8 cellular contexts compared by ENCODE assay signal in genomic region chr14:63543826-63544320, GRCh38. TPM values are rescaled to one million over a fixed set of nuclear protein-coding genes. Genes with fewer than 3 reads are reported as not detected.
A peak's percentile ranks its signal among the peaks of the same experiment; 100 is the strongest.
DNase-seq lines count a peak whose midpoint lies in the region; ATAC-seq and TF ChIP-seq lines count a peak whose summit lies in the region.

No MANE protein-coding gene starts in this region.

- CTCF ChIA-PET in RWPE1 (lab: Yijun Ruan, JAX) = interaction anchor here (0.5 to 0.7 kb wide), 6 partner anchors 24 to 647 kb away, joined by 3 to 5 read pairs (median 4); no protein-coding TSS in a partner anchor

- TF ChIP-seq EP300 in esophagus muscularis mucosa (IDR thresholded peaks at IDR 0.05) (no peak), ovary (IDR thresholded peaks at IDR 0.05) (no peak)

- TF ChIP-seq POLR2A in esophagus muscularis mucosa (IDR thresholded peaks at IDR 0.05; ENCODE audit: low read depth) = no peak
- no peak for TF ChIP-seq POLR2A in ovary (IDR thresholded peaks at IDR 0.05)

- no peak for DNase-seq in RWPE1 (ENCODE audit: low spot score)
- no peak for DNase-seq in esophagus muscularis mucosa (ENCODE audit: extremely low spot score)
- DNase-seq in ovary = no peak
- DNase-seq in stimulated activated CD4-positive, alpha-beta T cell treated with anti-CD3 and anti-CD28 coated beads, Interleukin-2, amount 100 ng/mL, for 24 hours = no peak
- DNase-seq in NCI-H187 (lab: John Stamatoyannopoulos, UW) = no peak
- DNase-seq in NCI-H2107 treated with DMSO at 0.1 percent for 48 hours (lab: John Stamatoyannopoulos, UW; ENCODE audit: unreplicated experiment) = no peak

- TF ChIP-seq CTCF in RWPE1 (conservative IDR thresholded peaks at IDR 0.05; ENCODE audit: low read depth) = no peak
- no peak for TF ChIP-seq CTCF in esophagus muscularis mucosa (IDR thresholded peaks at IDR 0.05)
- TF ChIP-seq CTCF in ovary (IDR thresholded peaks at IDR 0.05) = no peak

- peaks cover 6 to 12% (median 9%) of the 10 kb centered on the region in 4 donors for H3K36me3 ChIP-seq in esophagus muscularis mucosa
- no peaks in the 10 kb centered on the region for H3K36me3 ChIP-seq in ovary

- WGBS in esophagus muscularis mucosa = 0% methylated on average over 20 of the region's 20 CpGs
- WGBS in ovary, 3 donors = 0 to 1% (median 0%) methylated on average over 20 of the region's 20 CpGs

- intact Hi-C loops in esophagus muscularis mucosa (cut with DNase I) (loop anchor here (2.0 to 5.0 kb wide), 3 partner anchors 98 to 155 kb away; partner anchors contain the start of gene WDR89), ovary (cut with DNase I) (loop anchor here (5.0 to 10.0 kb wide), 3 partner anchors 149 to 159 kb away; no protein-coding TSS in a partner anchor)

- H3K4me1 ChIP-seq in esophagus muscularis mucosa (peaks cover 22 to 35% (median 30%) of the 10 kb centered on the region in 4 donors), ovary (ENCODE audit: insufficient read depth) (no peaks in the 10 kb centered on the region)

- POLR2A ChIA-PET in RWPE1 (lab: Yijun Ruan, JAX; ENCODE audit: low non-redundant PET) = interaction anchor here (0.5 to 0.8 kb wide), 3 partner anchors 80 to 146 kb away, joined by 8 to 9 read pairs (median 8); partner anchors contain the start of gene WDR89

- H3K4me3 ChIP-seq in esophagus muscularis mucosa (peak overlapping the region; percentile 80 to 100 (median 85)), ovary (peak overlapping the region; percentile 72)

- H3K9me3 ChIP-seq in esophagus muscularis mucosa (no peaks in the 10 kb centered on the region), ovary (no peaks in the 10 kb centered on the region)

- peaks cover 0 to 1% (median 0%) of the 10 kb centered on the region in 4 donors for H3K27me3 ChIP-seq in esophagus muscularis mucosa
- no peaks in the 10 kb centered on the region for H3K27me3 ChIP-seq in ovary

- H3K27ac ChIP-seq in RWPE1 = peak overlapping the region; percentile 96
- H3K27ac ChIP-seq in esophagus muscularis mucosa (replicated peaks in 1 of 4) = peak overlapping the region; percentile 86 to 96 (median 90)
- H3K27ac ChIP-seq in ovary = peak overlapping the region in 1 of 2 donors; percentile 69

- ATAC-seq in GM18520 (IDR thresholded peaks at IDR 0.05; ENCODE audit: unreplicated experiment) = peak; percentile 8
- peak; percentile 22 for ATAC-seq in HG02623 (IDR thresholded peaks at IDR 0.05; ENCODE audit: unreplicated experiment)

RNA-seq across cellular contexts. Expression of gene PPP2R5E, which starts 0.7 kb away (rescaled TPM):
- 10 to 100 TPM; 26.3 to 30.7 (median 30.2) TPM for total RNA-seq in esophagus muscularis mucosa
- total RNA-seq in ovary = 10 to 100 TPM; 16.3 to 44.1 (median 36.2) TPM
- 10 to 100 TPM in 1 of 2 donors, 1 to 10 TPM in 1; 9.3 to 26.9 TPM for polyA plus RNA-seq in ovary
